11 cellular contexts compared by ENCODE assay signal in the genomic region with DNA sequence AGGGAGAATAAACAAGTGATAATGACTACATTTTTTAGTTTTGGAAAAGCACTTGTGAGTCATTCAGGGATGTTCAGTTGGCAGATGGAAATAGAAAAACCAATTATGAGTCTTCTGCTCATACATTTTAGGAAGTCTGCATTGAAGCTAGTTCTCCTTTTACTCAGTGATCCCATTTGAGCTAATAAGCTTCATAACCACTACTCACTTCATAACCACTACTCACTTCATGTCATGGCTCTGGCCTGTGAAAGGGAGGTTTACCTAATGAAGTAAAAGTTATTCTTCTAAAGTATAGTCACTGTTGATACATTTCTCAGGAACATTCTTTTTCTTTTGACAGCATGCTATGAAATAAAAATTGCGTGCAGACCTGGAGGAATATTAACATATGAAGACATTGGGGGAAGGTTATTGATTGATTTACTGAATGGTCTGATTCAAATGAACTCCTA.
A peak's percentile ranks its signal among the peaks of the same experiment; 100 is the strongest.
DNase-seq lines count a peak whose midpoint lies in the region; ATAC-seq and TF ChIP-seq lines count a peak whose summit lies in the region.
"Had no signal": no experiment of that assay in that cellular context is flagged by ENCODE, and none has a peak within 500 bp of the region (broad histone marks: within the 10 kb centered on the region; RNA-seq: fewer than 3 reads in every experiment).

No MANE protein-coding gene starts in this region.

- intact Hi-C loops in spleen (cut with DNase I; ENCODE audit: low total_unique reads): no loop called here

- H3K36me3 ChIP-seq in spleen (no peaks in the 10 kb centered on the region), hepatocyte (replicated peaks; ENCODE audit: insufficient read depth, low read depth) (no peaks in the 10 kb centered on the region), MM.1S (replicated peaks; ENCODE audit: insufficient read depth, low read length) (no peaks in the 10 kb centered on the region)
- H3K36me3 ChIP-seq: thoracic aorta had no signal

- H3K9me3 ChIP-seq in spleen (no peaks in the 10 kb centered on the region), hepatocyte (ENCODE audit: low read depth) (no peaks in the 10 kb centered on the region), MM.1S (replicated peaks; ENCODE audit: insufficient read depth, low read length) (no peaks in the 10 kb centered on the region)
- H3K9me3 ChIP-seq: thoracic aorta had no signal

- H2AFZ ChIP-seq in hepatocyte (no peak overlapping the region), MM.1S (ENCODE audit: low read length) (no peak overlapping the region)

- no peak overlapping the region for H3K9ac ChIP-seq in MM.1S (ENCODE audit: low read length)

- no peaks in the 10 kb centered on the region for H3F3A ChIP-seq in MM.1S (ENCODE audit: insufficient read depth, low read length)

- DNase-seq in GM03348 (ENCODE audit: low spot score) (peak; percentile 9), spleen (no peak), hepatocyte (ENCODE audit: low spot score) (no peak), NCI-H510A treated with DMSO at 0.1 percent for 48 hours (lab: John Stamatoyannopoulos, UW) (no peak), MM.1S (no peak)
- DNase-seq: activated T-cell treated with anti-CD3 and anti-CD28 coated beads, Interleukin-2, amount 50 U/mL, for 4 hours had no signal

- ATAC-seq in GM19328 (IDR thresholded peaks at IDR 0.05; ENCODE audit: unreplicated experiment): peak; percentile 57
- ATAC-seq in HG02763 (IDR thresholded peaks at IDR 0.05; ENCODE audit: unreplicated experiment): peak; percentile 66
- peak; percentile 63 for ATAC-seq in HG03520 (IDR thresholded peaks at IDR 0.05; ENCODE audit: unreplicated experiment)
- ATAC-seq: activated T-cell treated with anti-CD3 and anti-CD28 coated beads, Interleukin-2, amount 50 U/mL, for 4 hours had no signal

- H3K4me3 ChIP-seq in spleen (no peak overlapping the region), hepatocyte (no peak overlapping the region), MM.1S (ENCODE audit: low read length) (no peak overlapping the region)
- H3K4me3 ChIP-seq: thoracic aorta had no signal

- no peak overlapping the region for H3K27ac ChIP-seq in spleen
- H3K27ac ChIP-seq in hepatocyte: no peak overlapping the region
- no peak overlapping the region for H3K27ac ChIP-seq in MM.1S (ENCODE audit: low read length)
- H3K27ac ChIP-seq: HL-60, thoracic aorta had no signal

- WGBS in spleen, 5 donors: 71 to 89% (median 86%) methylated on average over 1 of the region's 1 CpG
- WGBS in hepatocyte (ENCODE audit: low lambda C conversion rate, missing lambda C conversion rate): 94% methylated on average over 1 of the region's 1 CpG

- H3K79me2 ChIP-seq in hepatocyte (no peaks in the 10 kb centered on the region), MM.1S (ENCODE audit: low read length) (no peaks in the 10 kb centered on the region)

- H4K20me1 ChIP-seq in hepatocyte (ENCODE audit: insufficient read depth, poor library complexity, severe bottlenecking) (no peaks in the 10 kb centered on the region), MM.1S (ENCODE audit: insufficient read depth, low read length) (no peaks in the 10 kb centered on the region)

- no peaks in the 10 kb centered on the region for H3K4me1 ChIP-seq in spleen
- no peaks in the 10 kb centered on the region for H3K4me1 ChIP-seq in hepatocyte (ENCODE audit: insufficient read depth)
- H3K4me1 ChIP-seq in MM.1S (ENCODE audit: low read length): no peaks in the 10 kb centered on the region

- H3K9me2 ChIP-seq in hepatocyte (replicated peaks; ENCODE audit: insufficient read depth) (no peaks in the 10 kb centered on the region), MM.1S (replicated peaks; ENCODE audit: insufficient read depth, low read length) (no peaks in the 10 kb centered on the region)

- H3K4me2 ChIP-seq in hepatocyte (no peak overlapping the region), MM.1S (ENCODE audit: low read depth, low read length) (no peak overlapping the region)

- no peaks in the 10 kb centered on the region for H3K27me3 ChIP-seq in spleen (replicated peaks in 1 of 7)
- no peaks in the 10 kb centered on the region for H3K27me3 ChIP-seq in hepatocyte
- no peaks in the 10 kb centered on the region for H3K27me3 ChIP-seq in MM.1S (replicated peaks; ENCODE audit: insufficient read depth, low read length)

- TF ChIP-seq CTCF in spleen (IDR thresholded peaks at IDR 0.05 in 8 of 11, conservative IDR thresholded peaks at IDR 0.05 in 3 of 11): no peak
- no peak for TF ChIP-seq CTCF in hepatocyte (IDR thresholded peaks at IDR 0.05; ENCODE audit: poor library complexity)
- TF ChIP-seq CTCF in MM.1S (IDR thresholded peaks at IDR 0.05; ENCODE audit: low read length): no peak

- no peak for TF ChIP-seq POLR2A in spleen (IDR thresholded peaks at IDR 0.05)
